11 cellular contexts compared by ENCODE assay signal in genomic region chr7:138186951-138187351, GRCh38.
DNase-seq lines count a peak whose midpoint lies in the region; ATAC-seq and TF ChIP-seq lines count a peak whose summit lies in the region.
"Had no signal": no experiment of that assay in that cellular context is flagged by ENCODE, and none has a peak within 500 bp of the region (broad histone marks: within the 10 kb centered on the region; RNA-seq: fewer than 3 reads in every experiment).

No MANE protein-coding gene starts in this region.

- peak; percentile 8 for DNase-seq in AG08396 (ENCODE audit: low spot score)
- peak; percentile 33 to 45 for DNase-seq in Kasumi-1 (lab: John Stamatoyannopoulos, UW)
- DNase-seq in brain microvascular endothelial cell: peak; percentile 98
- DNase-seq in left lung: no peak
- DNase-seq in activated naive CD8-positive, alpha-beta T cell treated with anti-CD3 and anti-CD28 coated beads, Interleukin-2, amount 50 U/mL, for 24 hours: no peak
- DNase-seq in ecto neural progenitor cell (ENCODE audit: low spot score): no peak
- DNase-seq: BE2C; effector CD8-positive, alpha-beta T cell had no signal

- H3K9me3 Mint-ChIP-seq in activated naive CD8-positive, alpha-beta T cell treated with anti-CD3 and anti-CD28 coated beads, Interleukin-2, amount 50 U/mL, for 24 hours: peaks cover 25% of the 10 kb centered on the region

- ATAC-seq in left lung (peak; percentile 12), GM19328 (IDR thresholded peaks at IDR 0.05; ENCODE audit: unreplicated experiment) (no peak), GM21526 (IDR thresholded peaks at IDR 0.05; ENCODE audit: low FRiP score, unreplicated experiment) (no peak)
- ATAC-seq in activated naive CD8-positive, alpha-beta T cell treated with anti-CD3 and anti-CD28 coated beads, Interleukin-2, amount 50 U/mL, for 24 hours: no peak

- H3K4me3 Mint-ChIP-seq in activated naive CD8-positive, alpha-beta T cell treated with anti-CD3 and anti-CD28 coated beads, Interleukin-2, amount 50 U/mL, for 24 hours: no peak overlapping the region
- H3K4me3 Mint-ChIP-seq: activated T-helper 1 cell treated with anti-CD3 and anti-CD28 coated beads, Interleukin-12 subunit alpha, Interleukin-12 subunit beta, Interleukin-2, Interleukin-4 antibody, amounts not matched to agents 30 ng/mL and 10 ng/mL and 1 ng/mL, durations not matched to agents 14 hours and 24 hours and 36 hours had no signal

- H3K36me3 Mint-ChIP-seq in activated naive CD8-positive, alpha-beta T cell treated with anti-CD3 and anti-CD28 coated beads, Interleukin-2, amount 50 U/mL, for 24 hours (ENCODE audit: low read depth): no peaks in the 10 kb centered on the region

- H3K36me3 ChIP-seq in brain microvascular endothelial cell (replicated peaks) (no peaks in the 10 kb centered on the region), left lung (no peaks in the 10 kb centered on the region)
- H3K36me3 ChIP-seq: BE2C had no signal

- peaks cover 6% of the 10 kb centered on the region for H3K27me3 Mint-ChIP-seq in activated naive CD8-positive, alpha-beta T cell treated with anti-CD3 and anti-CD28 coated beads, Interleukin-2, amount 50 U/mL, for 24 hours

- H3K4me1 Mint-ChIP-seq in activated naive CD8-positive, alpha-beta T cell treated with anti-CD3 and anti-CD28 coated beads, Interleukin-2, amount 50 U/mL, for 24 hours: no peaks in the 10 kb centered on the region

- no peak overlapping the region for H3K27ac Mint-ChIP-seq in activated naive CD8-positive, alpha-beta T cell treated with anti-CD3 and anti-CD28 coated beads, Interleukin-2, amount 50 U/mL, for 24 hours
- H3K27ac Mint-ChIP-seq: activated T-helper 1 cell treated with anti-CD3 and anti-CD28 coated beads, Interleukin-12 subunit alpha, Interleukin-12 subunit beta, Interleukin-2, Interleukin-4 antibody, amounts not matched to agents 30 ng/mL and 10 ng/mL and 1 ng/mL, durations not matched to agents 14 hours and 24 hours and 36 hours had no signal

- TF ChIP-seq CTCF in brain microvascular endothelial cell (IDR thresholded peaks at IDR 0.05; ENCODE audit: low read depth, low read length, missing control alignments) (no peak), left lung (IDR thresholded peaks at IDR 0.05) (no peak)

- H3K27me3 ChIP-seq in brain microvascular endothelial cell (replicated peaks) (no peaks in the 10 kb centered on the region), left lung (no peaks in the 10 kb centered on the region)
- H3K27me3 ChIP-seq: BE2C had no signal

- no peak overlapping the region for H3K4me3 ChIP-seq in brain microvascular endothelial cell (ENCODE audit: low read depth, low read length)
- H3K4me3 ChIP-seq in left lung: no peak overlapping the region

- H3K27ac ChIP-seq in brain microvascular endothelial cell (peak overlapping the region; percentile 95), left lung (no peak overlapping the region)

- H3K9me3 ChIP-seq in left lung: peaks cover 0 to 30% of the 10 kb centered on the region in 2 donors
- H3K9me3 ChIP-seq: BE2C had no signal

- no peaks in the 10 kb centered on the region for H3K4me1 ChIP-seq in left lung
- H3K4me1 ChIP-seq: BE2C had no signal

- intact Hi-C loops in left lung (cut with DNase I): no loop called here

- in situ Hi-C loops in brain microvascular endothelial cell (cut with HindIII; ENCODE audit: low pct_ligation_motif_present, low sequenced_read_pairs): no loop called here

Comparison
In these comparisons a context has a peak if more than half of its experiments do, and no peak if none do; other contexts are left out.
1. DNase-seq: peak in AG08396 (single experiment), Kasumi-1 (2 of 2) and brain microvascular endothelial cell (single experiment); none in left lung (0 of 2), activated naive CD8-positive, alpha-beta T cell treated with anti-CD3 and anti-CD28 coated beads, Interleukin-2, amount 50 U/mL, for 24 hours (single experiment) and ecto neural progenitor cell (single experiment).